In genomic region chr7:3245077-3245476, GRCh38 we compare ENCODE assay signal across 12 cellular contexts.
"Had no signal": no experiment of that assay in that cellular context is flagged by ENCODE, and none has a peak within 500 bp of the region (broad histone marks: within the 10 kb centered on the region; RNA-seq: fewer than 3 reads in every experiment).

No MANE protein-coding gene starts in this region.

- H3K4me3 Mint-ChIP-seq: activated CD8-positive, alpha-beta memory T cell treated with anti-CD3 and anti-CD28 coated beads, Interleukin-2, amount 10 ng/mL, durations not matched to agents 7 days and 5 days; activated T-cell treated with anti-CD3 and anti-CD28 coated beads, Interleukin-2, amount 50 U/mL, for 24 hours; naive thymus-derived CD8-positive, alpha-beta T cell had no signal

- H3K27ac Mint-ChIP-seq: activated CD8-positive, alpha-beta memory T cell treated with anti-CD3 and anti-CD28 coated beads, Interleukin-2, amount 10 ng/mL, durations not matched to agents 7 days and 5 days; activated naive CD4-positive, alpha-beta T cell treated with anti-CD3 and anti-CD28 coated beads, Interleukin-2, amount 50 U/mL, for 72 hours; activated T-cell treated with anti-CD3 and anti-CD28 coated beads, Interleukin-2, amount 50 U/mL, for 24 hours; naive thymus-derived CD8-positive, alpha-beta T cell had no signal

- H3K36me3 Mint-ChIP-seq: activated CD8-positive, alpha-beta memory T cell treated with anti-CD3 and anti-CD28 coated beads, Interleukin-2, amount 10 ng/mL, durations not matched to agents 7 days and 5 days had no signal

- DNase-seq: activated CD4-positive, alpha-beta T cell treated with anti-CD3 and anti-CD28 coated beads, Interleukin-2, amount 50 U/mL, for 48 hours; activated CD8-positive, alpha-beta memory T cell treated with anti-CD3 and anti-CD28 coated beads, Interleukin-2, amount 10 ng/mL, durations not matched to agents 7 days and 5 days; activated effector memory CD4-positive, alpha-beta T cell treated with Interleukin-2 at 50 U/mL for 16 hours; activated T-cell treated with anti-CD3 and anti-CD28 coated beads, Interleukin-2, amount 50 U/mL, for 24 hours; hippocampal formation; naive thymus-derived CD8-positive, alpha-beta T cell; nucleus accumbens; right cardiac atrium; stimulated activated CD4-positive, alpha-beta T cell treated with anti-CD3 and anti-CD28 coated beads, Interleukin-1b, Interleukin-23, amount 100 ng/mL, for 48 hours; stimulated activated naive CD4-positive, alpha-beta T cell; T-helper 2 cell had no signal

- H3K4me1 Mint-ChIP-seq: activated CD8-positive, alpha-beta memory T cell treated with anti-CD3 and anti-CD28 coated beads, Interleukin-2, amount 10 ng/mL, durations not matched to agents 7 days and 5 days; naive thymus-derived CD8-positive, alpha-beta T cell had no signal

- H3K27me3 Mint-ChIP-seq: activated CD8-positive, alpha-beta memory T cell treated with anti-CD3 and anti-CD28 coated beads, Interleukin-2, amount 10 ng/mL, durations not matched to agents 7 days and 5 days; activated T-cell treated with anti-CD3 and anti-CD28 coated beads, Interleukin-2, amount 50 U/mL, for 24 hours; naive thymus-derived CD8-positive, alpha-beta T cell had no signal
